In the genomic region with DNA sequence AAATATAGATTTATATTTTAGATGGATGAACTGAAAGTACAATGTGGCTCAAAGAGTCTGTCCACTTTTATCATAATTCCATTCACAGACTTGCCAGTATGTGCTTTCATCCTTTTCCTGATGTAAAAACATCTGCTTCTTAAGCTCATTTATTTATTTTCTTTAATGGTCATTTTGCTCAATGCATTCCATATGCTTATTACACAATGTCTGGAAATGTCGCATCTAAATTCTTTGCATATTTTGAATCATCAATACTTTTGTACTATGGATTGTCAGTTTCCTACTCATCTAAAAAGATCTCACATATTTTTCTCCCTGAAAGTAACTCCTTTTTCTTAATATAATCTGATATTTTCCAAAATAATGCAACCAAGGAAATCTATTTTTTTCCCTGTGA, we compare ENCODE assay signal across 19 cellular contexts.
"Had no signal": no experiment of that assay in that cellular context is flagged by ENCODE, and none has a peak within 500 bp of the region (broad histone marks: within the 10 kb centered on the region; RNA-seq: fewer than 3 reads in every experiment).

No MANE protein-coding gene starts in this region.

- H3K9me3 ChIP-seq: colonic mucosa, gastroesophageal sphincter, neutrophil, tibial artery had no signal

- H3K4me3 ChIP-seq: colonic mucosa, gastroesophageal sphincter, tibial artery had no signal

- H3K79me2 ChIP-seq: parathyroid adenoma had no signal

- H3K36me3 Mint-ChIP-seq: brain had no signal

- H3K9ac ChIP-seq: parathyroid adenoma had no signal

- H3K4me1 ChIP-seq: colonic mucosa, gastroesophageal sphincter, parathyroid adenoma, tibial artery had no signal

- H3K4me1 Mint-ChIP-seq: activated CD4-positive, alpha-beta memory T cell treated with anti-CD3 and anti-CD28 coated beads, Interleukin-2, amount 10 ng/mL, durations not matched to agents 7 days and 5 days; brain; nephron had no signal

- H3K27ac ChIP-seq: colonic mucosa, gastroesophageal sphincter, neutrophil, parathyroid adenoma, tibial artery had no signal

- ATAC-seq: activated T-cell treated with anti-CD3 and anti-CD28 coated beads, Interleukin-2, amount 50 U/mL, for 72 hours; gastroesophageal sphincter; left ventricle myocardium superior; right cardiac atrium had no signal

- H3K9me3 Mint-ChIP-seq: activated CD4-positive, alpha-beta memory T cell treated with anti-CD3 and anti-CD28 coated beads, Interleukin-2, amount 10 ng/mL, durations not matched to agents 7 days and 5 days; activated naive CD4-positive, alpha-beta T cell treated with anti-CD3 and anti-CD28 coated beads for 36 hours; activated T-cell treated with anti-CD3 and anti-CD28 coated beads, Interleukin-2, amount 50 U/mL, for 72 hours; nephron; stimulated activated naive CD8-positive, alpha-beta T cell treated with anti-CD3 and anti-CD28 coated beads, Interleukin-15, Interleukin-2, amounts not matched to agents 100 ng/mL and 50 ng/mL, for 24 hours had no signal

- H3K36me3 ChIP-seq: colonic mucosa, gastroesophageal sphincter, neutrophil, tibial artery had no signal

- DNase-seq: activated CD4-positive, alpha-beta memory T cell treated with anti-CD3 and anti-CD28 coated beads, Interleukin-2, amount 10 ng/mL, durations not matched to agents 7 days and 5 days; activated CD4-positive, alpha-beta T cell treated with anti-CD3 and anti-CD28 coated beads for 48 hours; activated effector memory CD4-positive, alpha-beta T cell treated with Interleukin-2 at 50 U/mL for 16 hours; activated naive CD4-positive, alpha-beta T cell treated with anti-CD3 and anti-CD28 coated beads for 36 hours; activated T-cell treated with anti-CD3 and anti-CD28 coated beads, Interleukin-2, amount 50 U/mL, for 72 hours; central memory CD4-positive, alpha-beta T cell; colonic mucosa; head of caudate nucleus; hypothalamus; left ventricle myocardium superior; right cardiac atrium; stimulated activated CD4-positive, alpha-beta T cell treated with anti-CD3 and anti-CD28 coated beads, Interleukin-12 subunit alpha, Interleukin-12 subunit beta, amount 100 ng/mL, for 4 hours; tibial artery had no signal

- H3K4me3 Mint-ChIP-seq: activated CD4-positive, alpha-beta memory T cell treated with anti-CD3 and anti-CD28 coated beads, Interleukin-2, amount 10 ng/mL, durations not matched to agents 7 days and 5 days; activated naive CD4-positive, alpha-beta T cell treated with anti-CD3 and anti-CD28 coated beads for 36 hours; activated T-cell treated with anti-CD3 and anti-CD28 coated beads, Interleukin-2, amount 50 U/mL, for 72 hours; brain; nephron; stimulated activated naive CD8-positive, alpha-beta T cell treated with anti-CD3 and anti-CD28 coated beads, Interleukin-15, Interleukin-2, amounts not matched to agents 100 ng/mL and 50 ng/mL, for 24 hours had no signal

- H3K27ac Mint-ChIP-seq: activated CD4-positive, alpha-beta memory T cell treated with anti-CD3 and anti-CD28 coated beads, Interleukin-2, amount 10 ng/mL, durations not matched to agents 7 days and 5 days; activated naive CD4-positive, alpha-beta T cell treated with anti-CD3 and anti-CD28 coated beads for 36 hours; activated T-cell treated with anti-CD3 and anti-CD28 coated beads, Interleukin-2, amount 50 U/mL, for 72 hours; brain; nephron; stimulated activated naive CD8-positive, alpha-beta T cell treated with anti-CD3 and anti-CD28 coated beads, Interleukin-15, Interleukin-2, amounts not matched to agents 100 ng/mL and 50 ng/mL, for 24 hours had no signal

- H3K27me3 ChIP-seq: colonic mucosa, gastroesophageal sphincter, neutrophil, tibial artery had no signal

- H3K27me3 Mint-ChIP-seq: activated CD4-positive, alpha-beta memory T cell treated with anti-CD3 and anti-CD28 coated beads, Interleukin-2, amount 10 ng/mL, durations not matched to agents 7 days and 5 days; brain; stimulated activated naive CD8-positive, alpha-beta T cell treated with anti-CD3 and anti-CD28 coated beads, Interleukin-15, Interleukin-2, amounts not matched to agents 100 ng/mL and 50 ng/mL, for 24 hours had no signal

- H2AFZ ChIP-seq: parathyroid adenoma had no signal
